Comparison of ENCODE assay signal across 28 cellular contexts in the genomic region with DNA sequence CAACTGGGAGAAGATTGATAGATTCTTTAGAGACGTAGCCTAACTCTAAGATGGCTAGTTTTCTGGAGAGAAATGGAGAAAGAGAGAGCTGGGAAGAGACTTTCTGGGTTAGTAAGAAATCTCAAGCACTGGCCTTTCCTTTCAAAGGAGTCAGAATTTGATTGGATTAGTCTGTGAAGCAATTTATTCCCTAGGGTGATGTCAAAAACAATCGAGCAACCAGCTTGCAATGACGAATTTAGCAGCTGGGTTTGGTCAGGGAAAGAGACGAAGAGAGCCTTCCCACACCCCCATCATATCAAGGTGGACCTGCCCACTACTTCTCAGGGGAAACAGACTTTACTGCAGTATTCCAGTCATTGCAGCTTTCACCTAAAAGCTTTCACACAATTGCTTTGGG. TPM values are rescaled to one million over a fixed set of nuclear protein-coding genes. Genes with fewer than 3 reads are reported as not detected.
DNase-seq lines count a peak whose midpoint lies in the region; ATAC-seq and TF ChIP-seq lines count a peak whose summit lies in the region.
"Had no signal": no experiment of that assay in that cellular context is flagged by ENCODE, and none has a peak within 500 bp of the region (broad histone marks: within the 10 kb centered on the region; RNA-seq: fewer than 3 reads in every experiment).

No MANE protein-coding gene starts in this region.

- no peaks in the 10 kb centered on the region for H3K27me3 ChIP-seq in BLaER1 treated with 17β-estradiol and CSF1 and Interleukin-3, amounts not matched to agents 10 nM and 100 nM
- H3K27me3 ChIP-seq in spleen (replicated peaks in 1 of 7), result no peaks in the 10 kb centered on the region
- H3K27me3 ChIP-seq: SJSA1 had no signal

- H3K27me3 Mint-ChIP-seq in T-helper 17 cell, result peaks cover 49% of the 10 kb centered on the region

- ATAC-seq in T-helper 17 cell, result no peak
- ATAC-seq: CD8-positive, alpha-beta T cell; GM23338 had no signal

- H3K27ac Mint-ChIP-seq in T-helper 17 cell, result peak overlapping the region; percentile 29
- H3K27ac Mint-ChIP-seq: CD8-positive, alpha-beta T cell; GM23338; H9; HFFc6 had no signal

- no peak overlapping the region for H3K27ac ChIP-seq in BLaER1 treated with 17β-estradiol and CSF1 and Interleukin-3, amounts not matched to agents 10 nM and 100 nM
- H3K27ac ChIP-seq in spleen (no peak overlapping the region), coronary artery (no peak overlapping the region)
- H3K27ac ChIP-seq: C4-2B, SJSA1 had no signal

- no peak overlapping the region for H3K4me3 ChIP-seq in BLaER1 treated with 17β-estradiol and CSF1 and Interleukin-3, amounts not matched to agents 10 nM and 100 nM
- H3K4me3 ChIP-seq in fibroblast of the aortic adventitia (ENCODE audit: low read depth, low read length) (no peak overlapping the region), spleen (no peak overlapping the region), coronary artery (no peak overlapping the region)
- H3K4me3 ChIP-seq: GM23338, SJSA1 had no signal

- peaks cover 0 to 24% (median 18%) of the 10 kb centered on the region in 11 experiments; a peak in 18 of 22 replicates for H3K9me3 ChIP-seq in BLaER1 treated with 17β-estradiol and CSF1 and Interleukin-3, amounts not matched to agents 10 nM and 100 nM (replicated peaks in 1 of 11)
- H3K9me3 ChIP-seq in T-helper 17 cell (ENCODE audit: control insufficient read depth, low read length, poor library complexity, severe bottlenecking) (no peaks in the 10 kb centered on the region), spleen (no peaks in the 10 kb centered on the region)
- H3K9me3 ChIP-seq: SJSA1 had no signal

- DNase-seq in T-helper 17 cell (no peak), fibroblast of the aortic adventitia (ENCODE audit: low read depth) (peak; percentile 15), spleen (peak; percentile 9), NCI-H748 treated with DMSO at 0.1 percent for 48 hours (lab: John Stamatoyannopoulos, UW) (no peak), coronary artery (ENCODE audit: low spot score) (no peak), SW 1271 (lab: John Stamatoyannopoulos, UW) (no peak)
- DNase-seq: AML-193; CD8-positive, alpha-beta T cell; GF-D8; H9; HFFc6; MV-4-11; NCI-H1105 treated with DMSO at 0.1 percent for 48 hours; NCI-H146; NCI-H1930; NCI-H2107; NCI-H446 treated with DMSO at 0.1 percent for 48 hours; NCI-H526 treated with DMSO at 0.1 percent for 48 hours; Right ventricle myocardium superior; RPMI8226 had no signal

- no peaks in the 10 kb centered on the region for H4K20me1 ChIP-seq in BLaER1 treated with 17β-estradiol and CSF1 and Interleukin-3, amounts not matched to agents 10 nM and 100 nM

- peaks cover 11% of the 10 kb centered on the region for H3K4me1 Mint-ChIP-seq in T-helper 17 cell
- H3K4me1 Mint-ChIP-seq: GM23338, H9 had no signal

- no peaks in the 10 kb centered on the region for H3K36me3 ChIP-seq in BLaER1 treated with 17β-estradiol and CSF1 and Interleukin-3, amounts not matched to agents 10 nM and 100 nM
- no peaks in the 10 kb centered on the region for H3K36me3 ChIP-seq in spleen
- H3K36me3 ChIP-seq: SJSA1 had no signal

- intact Hi-C loops in spleen (cut with DNase I; ENCODE audit: low total_unique reads), result no loop called here

- peak overlapping the region in 9 of 11 experiments; percentile 61 to 75 (median 66); a peak in 17 of 22 replicates for H3K4me2 ChIP-seq in BLaER1 treated with 17β-estradiol and CSF1 and Interleukin-3, amounts not matched to agents 10 nM and 100 nM
- H3K4me2 ChIP-seq: GM23338 had no signal

- WGBS in spleen, 5 donors, result 37 to 71% (median 56%) methylated on average over 4 of the region's 4 CpGs

- no peak for TF ChIP-seq POLR2A in spleen (IDR thresholded peaks at IDR 0.05)

- peaks cover 27 to 39% (median 35%) of the 10 kb centered on the region in 10 experiments for H3K4me1 ChIP-seq in BLaER1 treated with 17β-estradiol and CSF1 and Interleukin-3, amounts not matched to agents 10 nM and 100 nM
- peaks cover 0 to 16% (median 5%) of the 10 kb centered on the region in 6 donors for H3K4me1 ChIP-seq in spleen

- H3K36me3 Mint-ChIP-seq in T-helper 17 cell (ENCODE audit: low read depth), result no peaks in the 10 kb centered on the region
- H3K36me3 Mint-ChIP-seq: CD8-positive, alpha-beta T cell had no signal

- H3K4me3 Mint-ChIP-seq in T-helper 17 cell, result no peak overlapping the region
- H3K4me3 Mint-ChIP-seq: CD8-positive, alpha-beta T cell; GM23338; H9; HFFc6 had no signal

- H3K9ac ChIP-seq in BLaER1 treated with 17β-estradiol and CSF1 and Interleukin-3, amounts not matched to agents 10 nM and 100 nM, result no peak overlapping the region

- no peak for TF ChIP-seq CTCF in fibroblast of the aortic adventitia (IDR thresholded peaks at IDR 0.05; ENCODE audit: insufficient read depth, low read length)
- TF ChIP-seq CTCF in spleen (IDR thresholded peaks at IDR 0.05 in 8 of 11, conservative IDR thresholded peaks at IDR 0.05 in 3 of 11), result no peak
- TF ChIP-seq CTCF in coronary artery (IDR thresholded peaks at IDR 0.05), result no peak

RNA-seq across cellular contexts. Expression of a gene that starts 10.8 kb away (rescaled TPM):
- total RNA-seq in T-helper 17 cell, result not detected
- total RNA-seq in fibroblast of the aortic adventitia (ENCODE audit: low replicate concordance), result not detected in 2 replicates
- total RNA-seq in spleen, result not detected
- not detected for polyA plus RNA-seq in spleen
- total RNA-seq: Caco-2; CD8-positive, alpha-beta T cell; GM23338; H9; HepG2; HFFc6; HT1080; MCF 10A; Right ventricle myocardium superior; SJSA1 had no signal
- polyA plus RNA-seq: GM23338, HepG2 had no signal

RNA-seq across cellular contexts. Expression of a gene that starts 42.6 kb away (rescaled TPM):
- total RNA-seq in T-helper 17 cell (under 1 TPM; 0.78 to 0.90 TPM), fibroblast of the aortic adventitia (ENCODE audit: low replicate concordance) (2.2 and 5.9 TPM in 2 replicates), spleen (10 to 100 TPM in 2 of 7 donors, 1 to 10 TPM in 5; 6.7 to 41.6 (median 8.2) TPM)
- polyA plus RNA-seq in spleen, result 1 to 10 TPM in 2 of 3 donors, under 1 TPM in 1; 0.80 to 6.9 (median 2.4) TPM
- total RNA-seq: GM23338 had no signal

RNA-seq across cellular contexts. Expression of a gene that starts 56.0 kb away (rescaled TPM):
- total RNA-seq in T-helper 17 cell (10 to 100 TPM; 79.6 to 83.2 TPM), fibroblast of the aortic adventitia (ENCODE audit: low replicate concordance) (184 and 221 TPM in 2 replicates), spleen (1,000 to 10,000 TPM in 2 of 7 donors, 100 to 1,000 TPM in 5; 653 to 1,234 (median 749) TPM)
- 1,000 to 10,000 TPM in 1 of 3 donors, 100 to 1,000 TPM in 2; 289 to 1,120 (median 418) TPM for polyA plus RNA-seq in spleen

Comparison
In these comparisons a context has a peak if more than half of its experiments do, and no peak if none do; other contexts are left out.
1. DNase-seq: peak in fibroblast of the aortic adventitia (single experiment) and spleen (single experiment); none in T-helper 17 cell (0 of 3), NCI-H748 treated with DMSO at 0.1 percent for 48 hours (single experiment), coronary artery (single experiment) and SW 1271 (0 of 2).